Comparison of ENCODE assay signal across 9 cellular contexts in genomic region chr1:203629509-203630082, GRCh38. TPM values are rescaled to one million over a fixed set of nuclear protein-coding genes. Genes with fewer than 3 reads are reported as not detected.
A peak's percentile ranks its signal among the peaks of the same experiment; 100 is the strongest.
DNase-seq lines count a peak whose midpoint lies in the region; ATAC-seq and TF ChIP-seq lines count a peak whose summit lies in the region.
"Had no signal": no experiment of that assay in that cellular context is flagged by ENCODE, and none has a peak within 500 bp of the region (broad histone marks: within the 10 kb centered on the region; RNA-seq: fewer than 3 reads in every experiment).

No MANE protein-coding gene starts in this region.

- in situ Hi-C loops in astrocyte of the cerebellum (cut with HindIII; ENCODE audit: low sequenced_read_pairs) (no loop called here), gastrocnemius medialis (cut with MboI; ENCODE audit: low sequenced_read_pairs in 4 of 4) (loop anchor here (5.0 to 10.0 kb wide), 4 partner anchors 53 to 125 kb away; no protein-coding TSS in a partner anchor)

- H3K27ac ChIP-seq in Peyer's patch (peak overlapping the region; percentile 81 to 92 (median 84)), gastrocnemius medialis (peak overlapping the region; percentile 80 to 84 (median 82))
- H3K27ac ChIP-seq: KMS-11 had no signal

- intact Hi-C loops in gastrocnemius medialis (cut with DNase I; ENCODE audit: low total_unique reads): loop anchor here (5.0 to 10.0 kb wide), 4 partner anchors 43 to 355 kb away; no protein-coding TSS in a partner anchor

- TF ChIP-seq POLR2A in Peyer's patch (IDR thresholded peaks at IDR 0.05) (peak; percentile 26 to 47), gastrocnemius medialis (IDR thresholded peaks at IDR 0.05) (peak in 1 of 2 donors; percentile 33), GM18505 (IDR thresholded peaks at IDR 0.05; ENCODE audit: borderline replicate concordance, extremely low read depth, insufficient read depth, insufficient read length) (no peak)

- ATAC-seq in gastrocnemius medialis: peak in 1 of 2 donors; percentile 24
- ATAC-seq in GM18505 (IDR thresholded peaks at IDR 0.05; ENCODE audit: unreplicated experiment): no peak

- H3K27me3 ChIP-seq in Peyer's patch (no peaks in the 10 kb centered on the region), iPS-15b (ENCODE audit: control insufficient read depth, insufficient read depth, low read length) (peaks cover 15% of the 10 kb centered on the region), gastrocnemius medialis (no peaks in the 10 kb centered on the region)

- peak overlapping the region; percentile 57 to 67 (median 63) for H3K4me3 ChIP-seq in Peyer's patch
- H3K4me3 ChIP-seq in astrocyte of the cerebellum (ENCODE audit: low read depth, low read length): peak overlapping the region; percentile 68
- H3K4me3 ChIP-seq in iPS-15b (ENCODE audit: low read depth, low read length): peak overlapping the region; percentile 89
- H3K4me3 ChIP-seq in gastrocnemius medialis: peak overlapping the region; percentile 65 to 78 (median 71)

- no peak for TF ChIP-seq CTCF in Peyer's patch (IDR thresholded peaks at IDR 0.05)
- no peak for TF ChIP-seq CTCF in astrocyte of the cerebellum (IDR thresholded peaks at IDR 0.05; ENCODE audit: low read depth, low read length, missing control alignments)
- TF ChIP-seq CTCF in gastrocnemius medialis (IDR thresholded peaks at IDR 0.05 in 4 of 5, conservative IDR thresholded peaks at IDR 0.05 in 1 of 5): no peak

- H3K9ac ChIP-seq in iPS-15b (ENCODE audit: low read depth, low read length): peak overlapping the region; percentile 66
- H3K9ac ChIP-seq: KMS-11 had no signal

- H3K9me3 ChIP-seq in Peyer's patch (no peaks in the 10 kb centered on the region), iPS-15b (ENCODE audit: control insufficient read depth, insufficient read depth, low read length) (no peaks in the 10 kb centered on the region), gastrocnemius medialis (no peaks in the 10 kb centered on the region)

- H3K4me1 ChIP-seq in Peyer's patch (peaks cover 0 to 45% (median 13%) of the 10 kb centered on the region in 4 donors), iPS-15b (ENCODE audit: control insufficient read depth, insufficient read depth, low read length) (peaks cover 17% of the 10 kb centered on the region), gastrocnemius medialis (peaks cover 31 to 47% of the 10 kb centered on the region in 2 donors)

- H3K36me3 ChIP-seq in Peyer's patch (no peaks in the 10 kb centered on the region), iPS-15b (ENCODE audit: control insufficient read depth, insufficient read depth, low read length) (no peaks in the 10 kb centered on the region), gastrocnemius medialis (no peaks in the 10 kb centered on the region)

- DNase-seq in GDM1 (lab: John Stamatoyannopoulos, UW) (peak; percentile 16), Peyer's patch (peak; percentile 66 to 88 (median 85)), astrocyte of the cerebellum (ENCODE audit: low read depth) (no peak), gastrocnemius medialis (peak; percentile 39 to 58), midbrain (lab: John Stamatoyannopoulos, UW) (no peak), NCI-H446 (lab: John Stamatoyannopoulos, UW) (no peak)

RNA-seq across cellular contexts. Expression of gene ATP2B4, which starts 3.0 kb away (rescaled TPM):
- 10 to 100 TPM; 36.3 to 78.4 (median 59.7) TPM for total RNA-seq in Peyer's patch
- 10 to 100 TPM in 3 of 4 donors, 1 to 10 TPM in 1; 9.3 to 19.0 (median 12.0) TPM for total RNA-seq in gastrocnemius medialis

Comparison
In these comparisons a context has a peak if more than half of its experiments do, and no peak if none do; other contexts are left out.
1. DNase-seq: peak in GDM1 (single experiment), Peyer's patch (3 of 3) and gastrocnemius medialis (2 of 2); none in astrocyte of the cerebellum (single experiment), midbrain (single experiment) and NCI-H446 (0 of 2).
2. Peak in every context shown above with its lines, with median percentiles within 50 percentile points of each other: H3K4me3 ChIP-seq.